8 cellular contexts compared by ENCODE assay signal in the genomic region with DNA sequence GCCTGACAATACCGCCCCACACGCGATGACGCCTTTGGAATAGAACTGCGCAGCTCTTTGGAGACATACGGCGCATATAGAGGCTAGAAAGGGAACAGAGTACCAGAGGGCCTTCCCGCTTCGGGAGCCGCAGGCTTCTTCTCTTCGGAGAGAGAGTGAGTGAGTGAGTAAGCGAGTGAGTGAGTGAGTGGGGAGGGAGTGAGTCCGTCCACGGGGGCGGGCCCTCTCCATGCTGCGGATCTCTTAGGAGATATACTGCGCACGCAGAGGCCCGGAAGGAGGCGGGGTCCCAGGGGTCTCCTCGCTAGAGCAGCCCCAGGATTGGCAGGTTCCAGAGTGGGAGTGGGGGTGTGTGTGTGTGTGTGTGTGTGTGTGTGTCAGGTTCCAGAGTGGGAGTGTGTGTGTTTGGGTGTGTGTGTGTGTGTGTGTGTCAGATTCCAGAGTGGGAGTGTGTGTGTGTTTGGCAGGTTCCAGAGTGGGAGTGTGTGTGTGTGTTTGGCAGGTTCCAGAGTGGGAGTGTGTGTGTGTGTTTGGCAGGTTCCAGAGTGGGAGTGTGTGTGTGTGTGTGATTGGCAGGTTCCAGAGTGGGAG.
A peak's percentile ranks its signal among the peaks of the same experiment; 100 is the strongest.
DNase-seq lines count a peak whose midpoint lies in the region; ATAC-seq and TF ChIP-seq lines count a peak whose summit lies in the region.

No MANE protein-coding gene starts in this region.

- peaks cover 17% of the 10 kb centered on the region for H3F3A ChIP-seq in MM.1S (ENCODE audit: insufficient read depth, low read length)

- H3K36me3 ChIP-seq in ES-I3 (ENCODE audit: insufficient read depth, low read length) (no peaks in the 10 kb centered on the region), HAP-1 (replicated peaks) (no peaks in the 10 kb centered on the region), MM.1S (replicated peaks; ENCODE audit: insufficient read depth, low read length) (no peaks in the 10 kb centered on the region), adrenal gland (replicated peaks in 1 of 2) (no peaks in the 10 kb centered on the region), heart left ventricle (no peaks in the 10 kb centered on the region), parathyroid adenoma (ENCODE audit: control insufficient read depth, insufficient read depth, low read length) (no peaks in the 10 kb centered on the region), thyroid gland (no peaks in the 10 kb centered on the region)

- H2AFZ ChIP-seq in MM.1S (ENCODE audit: low read length) (peak overlapping the region; percentile 80), parathyroid adenoma (peak overlapping the region; percentile 75)

- peak in 1 of 2 donors; percentile 74 for TF ChIP-seq POLR2A in adrenal gland (IDR thresholded peaks at IDR 0.05)
- no peak for TF ChIP-seq POLR2A in heart left ventricle (IDR thresholded peaks at IDR 0.05)
- no peak for TF ChIP-seq POLR2A in thyroid gland (IDR thresholded peaks at IDR 0.05)

- intact Hi-C loops in adrenal gland (cut with DNase I) (loop anchor here in 1 of 2 donors (5.0 to 10.0 kb wide), 2 partner anchors 52 to 95 kb away; partner anchors contain the start of gene INSR), heart left ventricle (cut with DNase I) (loop anchor here in 3 of 10 donors (2.0 to 5.0 kb wide), 4 partner anchors 40 to 98 kb away; partner anchors contain the start of gene INSR (in 1 of the 3)), thyroid gland (cut with DNase I) (loop anchor here (5.0 kb wide), 1 partner anchor 95 kb away; the partner anchor contains the start of gene INSR)

- H3K4me3 ChIP-seq in HAP-1, result peak overlapping the region; percentile 65
- H3K4me3 ChIP-seq in MM.1S (ENCODE audit: low read length), result peak overlapping the region; percentile 68
- H3K4me3 ChIP-seq in adrenal gland, result peak overlapping the region in 1 of 4 donors; percentile 88
- peak overlapping the region in 10 of 12 donors; percentile 15 to 83 (median 70) for H3K4me3 ChIP-seq in heart left ventricle
- peak overlapping the region; percentile 49 for H3K4me3 ChIP-seq in parathyroid adenoma (ENCODE audit: low read depth, low read length)
- peak overlapping the region in 1 of 3 donors; percentile 49 for H3K4me3 ChIP-seq in thyroid gland (replicated peaks in 1 of 3)

- H3K27me3 ChIP-seq in HAP-1 (ENCODE audit: low read depth) (no peaks in the 10 kb centered on the region), MM.1S (replicated peaks; ENCODE audit: insufficient read depth, low read length) (no peaks in the 10 kb centered on the region), adrenal gland (no peaks in the 10 kb centered on the region), heart left ventricle (no peaks in the 10 kb centered on the region), parathyroid adenoma (ENCODE audit: control insufficient read depth, insufficient read depth, low read length) (no peaks in the 10 kb centered on the region), thyroid gland (no peaks in the 10 kb centered on the region)

- no peaks in the 10 kb centered on the region for H4K20me1 ChIP-seq in MM.1S (ENCODE audit: insufficient read depth, low read length)

- peak overlapping the region; percentile 69 for H3K4me2 ChIP-seq in MM.1S (ENCODE audit: low read depth, low read length)
- peak overlapping the region; percentile 69 for H3K4me2 ChIP-seq in parathyroid adenoma (ENCODE audit: low read length)

- peaks cover 8% of the 10 kb centered on the region; the same call in 1 of the 2 replicates for H3K4me1 ChIP-seq in ES-I3 (ENCODE audit: insufficient read depth, low read length)
- peaks cover 13% of the 10 kb centered on the region for H3K4me1 ChIP-seq in HAP-1
- H3K4me1 ChIP-seq in MM.1S (ENCODE audit: low read length), result peaks cover 10% of the 10 kb centered on the region
- H3K4me1 ChIP-seq in adrenal gland (replicated peaks in 1 of 2), result peaks cover 15 to 47% of the 10 kb centered on the region in 2 donors
- peaks cover 0 to 39% (median 22%) of the 10 kb centered on the region in 12 donors for H3K4me1 ChIP-seq in heart left ventricle
- H3K4me1 ChIP-seq in parathyroid adenoma, result no peaks in the 10 kb centered on the region
- H3K4me1 ChIP-seq in thyroid gland, result peaks cover 6 to 9% of the 10 kb centered on the region in 2 donors

- peak; percentile 89 to 93 for DNase-seq in HAP-1 (ENCODE audit: low spot score in 2 of 2)
- peak; percentile 84 for DNase-seq in MM.1S
- DNase-seq in T follicular helper cell (ENCODE audit: low read depth), result peak; percentile 71
- DNase-seq in adrenal gland, result peak; percentile 92 to 98 (median 97)
- peak; percentile 90 to 95 (median 93) for DNase-seq in heart left ventricle
- DNase-seq in thyroid gland, result peak; percentile 93 to 96

- H3K9me3 ChIP-seq in ES-I3 (ENCODE audit: control insufficient read depth, insufficient read depth, low read length) (no peaks in the 10 kb centered on the region), HAP-1 (no peaks in the 10 kb centered on the region), MM.1S (replicated peaks; ENCODE audit: insufficient read depth, low read length) (no peaks in the 10 kb centered on the region), adrenal gland (replicated peaks in 1 of 3) (no peaks in the 10 kb centered on the region), heart left ventricle (no peaks in the 10 kb centered on the region), parathyroid adenoma (ENCODE audit: control insufficient read depth, low read length) (no peaks in the 10 kb centered on the region), thyroid gland (no peaks in the 10 kb centered on the region)

- ATAC-seq in heart left ventricle, result peak; percentile 78 to 90 (median 86)

- 0 to 2% (median 0%) methylated on average over 17 to 21 of the region's 21 CpGs for WGBS in adrenal gland, 4 donors
- WGBS in heart left ventricle, 4 donors, result 0 to 1% (median 0%) methylated on average over 18 to 21 of the region's 21 CpGs
- 2 to 4% methylated on average over 21 of the region's 21 CpGs for WGBS in thyroid gland, 2 donors

- H3K79me2 ChIP-seq in MM.1S (ENCODE audit: low read length), result peaks cover 28% of the 10 kb centered on the region
- no peaks in the 10 kb centered on the region for H3K79me2 ChIP-seq in parathyroid adenoma

- no peaks in the 10 kb centered on the region for H3K9me2 ChIP-seq in MM.1S (replicated peaks; ENCODE audit: insufficient read depth, low read length)

- H3K27ac ChIP-seq in MM.1S (ENCODE audit: low read length) (peak overlapping the region; percentile 69; the same call in 1 of the 2 replicates), adrenal gland (peak overlapping the region; percentile 80 to 97 (median 92)), heart left ventricle (peak overlapping the region; percentile 47 to 90 (median 84)), parathyroid adenoma (peak overlapping the region; percentile 77), thyroid gland (peak overlapping the region; percentile 69 to 84 (median 77))

- in situ Hi-C loops in HAP-1 (cut with MboI; ENCODE audit: low sequenced_read_pairs), result loop anchor here (5.0 kb wide), 1 partner anchor 90 kb away; no protein-coding TSS in a partner anchor

- TF ChIP-seq CTCF in MM.1S (IDR thresholded peaks at IDR 0.05; ENCODE audit: low read length) (no peak), adrenal gland (IDR thresholded peaks at IDR 0.05) (no peak), heart left ventricle (IDR thresholded peaks at IDR 0.05) (no peak), parathyroid adenoma (IDR thresholded peaks at IDR 0.05) (no peak), thyroid gland (IDR thresholded peaks at IDR 0.05) (no peak)

- H3K9ac ChIP-seq in ES-I3 (ENCODE audit: low read depth, low read length) (peak overlapping the region; percentile 95), MM.1S (ENCODE audit: low read length) (peak overlapping the region; percentile 59), parathyroid adenoma (no peak overlapping the region)
